In genomic region chr7:18666107-18666728, GRCh38 we compare ENCODE assay signal across 8 cellular contexts.
DNase-seq lines count a peak whose midpoint lies in the region; ATAC-seq and TF ChIP-seq lines count a peak whose summit lies in the region.

No MANE protein-coding gene starts in this region.

- no peak overlapping the region for H2BK15ac ChIP-seq in IMR-90 (ENCODE audit: low read depth, low read length)
- H2BK15ac ChIP-seq in neuronal stem cell (ENCODE audit: low read length), result no peak overlapping the region

- TF ChIP-seq CTCF in IMR-90 (conservative IDR thresholded peaks at IDR 0.05; ENCODE audit: low read depth, low read length), result peak; percentile 81
- TF ChIP-seq CTCF in Peyer's patch (IDR thresholded peaks at IDR 0.05), result peak; percentile 53 to 93 (median 65)
- TF ChIP-seq CTCF in fibroblast of pulmonary artery (IDR thresholded peaks at IDR 0.05; ENCODE audit: low read length, missing control alignments), result peak; percentile 99

- H3K4me3 ChIP-seq in IMR-90 (ENCODE audit: insufficient read depth, low read depth, low read length) (no peak overlapping the region), Peyer's patch (no peak overlapping the region), fibroblast of pulmonary artery (replicated peaks; ENCODE audit: low read depth, low read length) (no peak overlapping the region), neuronal stem cell (ENCODE audit: low read length in 2 of 2) (no peak overlapping the region)

- H3K4me2 ChIP-seq in IMR-90 (ENCODE audit: low read depth, low read length), result no peak overlapping the region
- H3K4me2 ChIP-seq in neuronal stem cell (ENCODE audit: insufficient read depth, low read length, poor library complexity, severe bottlenecking), result no peak overlapping the region

- H3K9me3 ChIP-seq in IMR-90 (ENCODE audit: control insufficient read depth, insufficient read depth, low read length), result no peaks in the 10 kb centered on the region
- no peaks in the 10 kb centered on the region for H3K9me3 ChIP-seq in Peyer's patch
- H3K9me3 ChIP-seq in neuronal stem cell (replicated peaks in 1 of 2; ENCODE audit: control insufficient read depth in 2 of 2, insufficient read depth in 1 of 2, low read depth in 1 of 2, low read length in 2 of 2), result no peaks in the 10 kb centered on the region

- no peak overlapping the region for H3K56ac ChIP-seq in IMR-90 (ENCODE audit: extremely low read depth, insufficient read depth, low read length)

- no TSS peak for BruUV-seq in IMR-90 (replicated peaks; lab: Mats Ljungman, UMichigan)

- dilution Hi-C loops in IMR-90 (cut with HindIII; ENCODE audit: low sequenced_read_pairs, unreplicated experiment), result no loop called here

- no peak overlapping the region for H4K5ac ChIP-seq in IMR-90 (ENCODE audit: low read depth, low read length)

- no peaks in the 10 kb centered on the region for H3K9me1 ChIP-seq in IMR-90 (ENCODE audit: insufficient read depth, low read length)

- no peaks in the 10 kb centered on the region for H3K27me3 Mint-ChIP-seq in activated T-cell treated with anti-CD3 and anti-CD28 coated beads, Interleukin-2, amount 50 U/mL, for 24 hours

- H2BK12ac ChIP-seq in neuronal stem cell (ENCODE audit: low read length), result no peak overlapping the region

- no peak overlapping the region; the same call in 1 of the 2 replicates for H2BK20ac ChIP-seq in IMR-90 (ENCODE audit: low read depth, low read length)

- no peaks in the 10 kb centered on the region for H3K27me3 ChIP-seq in IMR-90 (ENCODE audit: control insufficient read depth, insufficient read depth, low read length)
- H3K27me3 ChIP-seq in Peyer's patch, result no peaks in the 10 kb centered on the region
- no peaks in the 10 kb centered on the region for H3K27me3 ChIP-seq in neuronal stem cell (ENCODE audit: control insufficient read depth in 3 of 3, insufficient read depth in 3 of 3, low read depth in 1 of 3, low read length in 3 of 3)

- H3K4ac ChIP-seq in IMR-90 (ENCODE audit: low read depth, low read length) (no peak overlapping the region), neuronal stem cell (ENCODE audit: low read length) (no peak overlapping the region)

- H3K4me1 Mint-ChIP-seq in activated T-cell treated with anti-CD3 and anti-CD28 coated beads, Interleukin-2, amount 50 U/mL, for 24 hours (ENCODE audit: low read depth), result no peaks in the 10 kb centered on the region

- H3K9ac ChIP-seq in IMR-90 (ENCODE audit: low read depth, low read length), result no peak overlapping the region
- no peak overlapping the region for H3K9ac ChIP-seq in neuronal stem cell (ENCODE audit: low read depth, low read length, poor library complexity)

- H2AFZ ChIP-seq in IMR-90 (replicated peaks; ENCODE audit: low read length, poor library complexity) (no peak overlapping the region), neuronal stem cell (ENCODE audit: low read length) (no peak overlapping the region)

- no peaks in the 10 kb centered on the region for H3K9me3 Mint-ChIP-seq in activated T-cell treated with anti-CD3 and anti-CD28 coated beads, Interleukin-2, amount 50 U/mL, for 24 hours

- H2BK120ac ChIP-seq in IMR-90 (ENCODE audit: low read depth, low read length), result no peak overlapping the region; the same call in 1 of the 2 replicates
- no peak overlapping the region for H2BK120ac ChIP-seq in neuronal stem cell (ENCODE audit: low read depth, low read length)

- intact Hi-C loops in IMR-90 (cut with micrococcal nuclease), result loop anchor here (1.0 to 5.0 kb wide), 3 partner anchors 76 to 441 kb away; no protein-coding TSS in a partner anchor

- H2AK5ac ChIP-seq in IMR-90 (ENCODE audit: low read depth, low read length) (no peak overlapping the region), neuronal stem cell (ENCODE audit: low read depth, low read length) (no peak overlapping the region)

- no peaks in the 10 kb centered on the region for H3K4me1 ChIP-seq in IMR-90 (ENCODE audit: control insufficient read depth, insufficient read depth, low read length)
- no peaks in the 10 kb centered on the region for H3K4me1 ChIP-seq in Peyer's patch
- H3K4me1 ChIP-seq in neuronal stem cell (ENCODE audit: control insufficient read depth in 2 of 2, insufficient read depth in 1 of 2, low read depth in 1 of 2, low read length in 2 of 2), result no peaks in the 10 kb centered on the region

- in situ Hi-C loops in IMR-90 (cut with MboI; ENCODE audit: low sequenced_read_pairs), result loop anchor here (10.0 kb wide), 1 partner anchor 311 kb away; no protein-coding TSS in a partner anchor

- H3K27ac Mint-ChIP-seq in activated T-cell treated with anti-CD3 and anti-CD28 coated beads, Interleukin-2, amount 50 U/mL, for 24 hours, result no peak overlapping the region

- H4K91ac ChIP-seq in IMR-90 (ENCODE audit: insufficient read depth, low read depth, low read length) (no peak overlapping the region), neuronal stem cell (ENCODE audit: low read depth, low read length, poor library complexity) (no peak overlapping the region)

- H3K79me1 ChIP-seq in IMR-90 (ENCODE audit: low read depth in 1 of 2, low read length in 2 of 2), result no peaks in the 10 kb centered on the region
- H3K79me1 ChIP-seq in neuronal stem cell (ENCODE audit: low read depth, low read length), result no peaks in the 10 kb centered on the region

- H2BK5ac ChIP-seq in IMR-90 (ENCODE audit: low read depth, low read length, poor library complexity, severe bottlenecking) (no peak overlapping the region), neuronal stem cell (ENCODE audit: low read length) (no peak overlapping the region)

- TF ChIP-seq POLR2A in IMR-90 (IDR thresholded peaks at IDR 0.05; ENCODE audit: low read depth, low read length) (no peak), Peyer's patch (IDR thresholded peaks at IDR 0.05) (no peak)

- no peak overlapping the region for H3K23ac ChIP-seq in IMR-90 (ENCODE audit: low read depth, low read length)
- H3K23ac ChIP-seq in neuronal stem cell (ENCODE audit: low read depth, low read length, poor library complexity), result no peak overlapping the region

- no peak overlapping the region for H3K27ac ChIP-seq in IMR-90 (ENCODE audit: insufficient read depth, low read length)
- H3K27ac ChIP-seq in Peyer's patch, result no peak overlapping the region
- H3K27ac ChIP-seq in neuronal stem cell (replicated peaks; ENCODE audit: low read length), result no peak overlapping the region

- no peaks in the 10 kb centered on the region for H4K20me1 ChIP-seq in IMR-90 (ENCODE audit: insufficient read depth, low read length)

- WGBS in IMR-90 (ENCODE audit: extremely low coverage in 2 of 2, insufficient read length in 1 of 2), 2 experiments, result 0% methylated on average over 2 of the region's 4 CpGs; no CpG with 5 or more reads in 1 of the 2 experiments
- WGBS in neuronal stem cell (ENCODE audit: extremely low coverage in 2 of 2, insufficient read length in 2 of 2, insufficient replicate concordance in 1 of 2), 2 donors, result no CpG with 5 or more reads among the region's 4 CpGs

- no peak overlapping the region for H2AK9ac ChIP-seq in IMR-90 (replicated peaks; ENCODE audit: low read depth, low read length, poor library complexity)

- H4K8ac ChIP-seq in IMR-90 (ENCODE audit: low read depth in 2 of 2, low read length in 2 of 2), result no peak overlapping the region; a peak in 1 of 4 replicates
- H4K8ac ChIP-seq in neuronal stem cell (ENCODE audit: low read depth, low read length), result no peak overlapping the region

- H3K18ac ChIP-seq in IMR-90 (ENCODE audit: low read depth, low read length) (no peak overlapping the region), neuronal stem cell (ENCODE audit: low read length) (no peak overlapping the region)

- H3K36me3 ChIP-seq in IMR-90 (ENCODE audit: control insufficient read depth, insufficient read depth, low read length), result no peaks in the 10 kb centered on the region
- no peaks in the 10 kb centered on the region for H3K36me3 ChIP-seq in Peyer's patch
- no peaks in the 10 kb centered on the region for H3K36me3 ChIP-seq in neuronal stem cell (replicated peaks in 1 of 2; ENCODE audit: control insufficient read depth in 2 of 2, insufficient read depth in 2 of 2, low read length in 2 of 2)

- DNase-seq in ELR (ENCODE audit: low read depth) (peak; percentile 88), IMR-90 (peak; percentile 74), Peyer's patch (peak; percentile 59 to 90 (median 79)), fibroblast of pulmonary artery (ENCODE audit: low read depth) (peak; percentile 86), neuronal stem cell (ENCODE audit: low spot score) (peak; percentile 69), superior temporal gyrus (ENCODE audit: extremely low spot score) (peak; percentile 91)
- peak; percentile 60 for DNase-seq in activated T-cell treated with anti-CD3 and anti-CD28 coated beads, Interleukin-2, amount 50 U/mL, for 24 hours

- CTCF ChIA-PET in IMR-90 (lab: Yijun Ruan, JAX), result interaction anchor here (0.5 to 1.3 kb wide), 12 partner anchors 9 to 974 kb away, joined by 3 to 21 read pairs (median 4); no protein-coding TSS in a partner anchor

- no peak overlapping the region for H3K14ac ChIP-seq in IMR-90 (replicated peaks; ENCODE audit: low read depth, low read length)
- H3K14ac ChIP-seq in neuronal stem cell (ENCODE audit: low read length), result no peak overlapping the region

- ATAC-seq in GM21723 (IDR thresholded peaks at IDR 0.05; ENCODE audit: unreplicated experiment) (peak; percentile 99), IMR-90 (ENCODE audit: low read depth) (peak; percentile 84)

- H3K36me3 Mint-ChIP-seq in activated T-cell treated with anti-CD3 and anti-CD28 coated beads, Interleukin-2, amount 50 U/mL, for 24 hours (ENCODE audit: low read depth), result no peaks in the 10 kb centered on the region

- H3K4me3 Mint-ChIP-seq in activated T-cell treated with anti-CD3 and anti-CD28 coated beads, Interleukin-2, amount 50 U/mL, for 24 hours, result no peak overlapping the region

- POLR2A ChIA-PET in IMR-90 (lab: Charles Lee; ENCODE audit: unreplicated experiment), result no interaction called here

- peak; percentile 67 for TF ChIP-seq RAD21 in IMR-90 (IDR thresholded peaks at IDR 0.05; ENCODE audit: low read length)

TF ChIP-seq in IMR-90, 13 proteins besides CTCF, POLR2A, EP300 and RAD21:
- TF ChIP-seq NFE2L2 (IDR thresholded peaks at IDR 0.05; ENCODE audit: low read depth, low read length), result no peak
- TF ChIP-seq CHD1 (IDR thresholded peaks at IDR 0.05; ENCODE audit: low read depth, low read length), result no peak
- TF ChIP-seq CEBPB (IDR thresholded peaks at IDR 0.05; ENCODE audit: low read depth, low read length), result peak; percentile 55
- TF ChIP-seq SMC3 (IDR thresholded peaks at IDR 0.05; ENCODE audit: low read depth, low read length), result peak; percentile 68
- TF ChIP-seq ELK1 (IDR thresholded peaks at IDR 0.05; ENCODE audit: borderline replicate concordance, low read depth, low read length), result no peak
- TF ChIP-seq MAZ (IDR thresholded peaks at IDR 0.05; ENCODE audit: borderline replicate concordance, low read depth, low read length), result no peak
